In genomic region chr20:62309947-62310756, GRCh38 we compare ENCODE assay signal across 1 cellular context.
A peak's percentile ranks its signal among the peaks of the same experiment; 100 is the strongest.
TF ChIP-seq lines count a peak whose summit lies in the region.

No MANE protein-coding gene starts in this region.

TF ChIP-seq in HEK293, 187 proteins besides CTCF, POLR2A, EP300 and RAD21 (continued from another document and continues in another):
- TF ChIP-seq KLF17 (tag by site-specific recombination; IDR thresholded peaks at IDR 0.05) (peak; percentile 70; the same call in 1 of the 2 replicates), GLIS1 (tag by site-specific recombination; IDR thresholded peaks at IDR 0.05) (peak; percentile 81), ZNF704 (tag by site-specific recombination; IDR thresholded peaks at IDR 0.05) (no peak), ZEB2 (tag by site-specific recombination; IDR thresholded peaks at IDR 0.05) (no peak), ZNF707 (tag by site-specific recombination; IDR thresholded peaks at IDR 0.05) (no peak), SETDB1 (IDR thresholded peaks at IDR 0.05; ENCODE audit: insufficient read length, low read length) (no peak), ZNF146 (tag by site-specific recombination; IDR thresholded peaks at IDR 0.05) (no peak), ZXDB (tag by site-specific recombination; IDR thresholded peaks at IDR 0.05) (no peak), ZNF140 (tag by site-specific recombination; IDR thresholded peaks at IDR 0.05) (no peak), PRDM10 (tag by site-specific recombination; IDR thresholded peaks at IDR 0.05) (peak; percentile 43; the same call in 1 of the 2 replicates), ZNF335 (tag by site-specific recombination; conservative IDR thresholded peaks at IDR 0.05) (no peak), ZNF843 (tag by site-specific recombination; IDR thresholded peaks at IDR 0.05) (no peak), KLF1 (tag by site-specific recombination; IDR thresholded peaks at IDR 0.05) (peak; percentile 79), ZNF280C (tag by site-specific recombination; IDR thresholded peaks at IDR 0.05) (no peak), REPIN1 (tag by site-specific recombination; IDR thresholded peaks at IDR 0.05; ENCODE audit: low read depth) (no peak), GLIS2 (tag by site-specific recombination; IDR thresholded peaks at IDR 0.05) (peak; percentile 71), ZNF433 (tag by site-specific recombination; IDR thresholded peaks at IDR 0.05; ENCODE audit: low read depth) (no peak), ZBTB1 (tag by site-specific recombination; IDR thresholded peaks at IDR 0.05) (no peak), ZSCAN30 (tag by site-specific recombination; IDR thresholded peaks at IDR 0.05) (no peak), ZNF600 (tag by site-specific recombination; IDR thresholded peaks at IDR 0.05) (peak; percentile 36; the same call in 1 of the 2 replicates), ZNF660 (tag by site-specific recombination; IDR thresholded peaks at IDR 0.05) (no peak), INSM2 (tag by site-specific recombination; IDR thresholded peaks at IDR 0.05) (no peak), ZNF449 (tag by site-specific recombination; IDR thresholded peaks at IDR 0.05) (no peak), OVOL3 (tag by site-specific recombination; IDR thresholded peaks at IDR 0.05) (no peak), ZNF777 (tag by site-specific recombination; IDR thresholded peaks at IDR 0.05; ENCODE audit: borderline replicate concordance) (no peak), ZNF664 (tag by site-specific recombination; IDR thresholded peaks at IDR 0.05) (no peak), TCF7L2 (IDR thresholded peaks at IDR 0.05; ENCODE audit: borderline replicate concordance, low read depth, low read length) (no peak), SCRT1 (tag by site-specific recombination; IDR thresholded peaks at IDR 0.05; ENCODE audit: borderline replicate concordance) (no peak), ZNF138 (tag by site-specific recombination; IDR thresholded peaks at IDR 0.05; ENCODE audit: borderline replicate concordance) (no peak), ZNF747 (tag by site-specific recombination; IDR thresholded peaks at IDR 0.05) (no peak), ZNF654 (tag by site-specific recombination; IDR thresholded peaks at IDR 0.05; ENCODE audit: low read depth) (no peak), ZNF341 (tag by site-specific recombination; IDR thresholded peaks at IDR 0.05; ENCODE audit: low read depth) (no peak), ZNF692 (tag by site-specific recombination; IDR thresholded peaks at IDR 0.05) (no peak), ZNF791 (tag by site-specific recombination; IDR thresholded peaks at IDR 0.05) (no peak), ZNF776 (tag by site-specific recombination; IDR thresholded peaks at IDR 0.05; ENCODE audit: borderline replicate concordance) (no peak), GFI1B (tag by site-specific recombination; IDR thresholded peaks at IDR 0.05) (no peak), ZFP3 (tag by site-specific recombination; IDR thresholded peaks at IDR 0.05; ENCODE audit: low read depth) (no peak), ZBTB10 (tag by site-specific recombination; IDR thresholded peaks at IDR 0.05) (peak; percentile 78), ZNF155 (tag by site-specific recombination; IDR thresholded peaks at IDR 0.05) (no peak), ZNF324 (tag by site-specific recombination; IDR thresholded peaks at IDR 0.05) (no peak), ZFP41 (tag by site-specific recombination; IDR thresholded peaks at IDR 0.05; ENCODE audit: borderline replicate concordance) (no peak), SALL2 (tag by site-specific recombination; IDR thresholded peaks at IDR 0.05; ENCODE audit: borderline replicate concordance) (no peak), ZNF561 (tag by site-specific recombination; IDR thresholded peaks at IDR 0.05; ENCODE audit: borderline replicate concordance) (no peak), OSR2 (tag by site-specific recombination; IDR thresholded peaks at IDR 0.05) (no peak), ZBTB21 (tag by site-specific recombination; IDR thresholded peaks at IDR 0.05) (no peak), ZBTB49 (tag by site-specific recombination; IDR thresholded peaks at IDR 0.05; ENCODE audit: low read depth) (no peak)
